ENCODE assay signal across 18 cellular contexts in the genomic region with DNA sequence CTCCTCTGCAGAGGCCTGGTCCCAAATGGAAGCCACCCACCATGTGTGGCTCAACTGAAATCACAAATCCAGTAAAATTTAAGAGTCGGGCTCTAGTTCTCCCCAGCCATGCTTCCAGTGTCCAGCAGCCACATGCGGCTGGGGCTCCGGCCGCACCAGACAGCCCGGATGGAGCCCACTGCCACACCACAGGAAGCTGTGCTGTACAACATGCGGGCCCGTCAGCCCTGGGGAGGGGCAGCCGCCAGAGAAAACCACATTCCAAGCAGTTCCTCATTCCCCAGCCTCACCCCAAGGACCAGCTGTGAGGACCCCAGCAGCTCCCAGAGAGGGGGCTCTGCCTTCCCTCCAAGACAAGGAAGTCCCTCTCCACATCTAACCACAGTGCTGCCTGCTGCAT.
A peak's percentile ranks its signal among the peaks of the same experiment; 100 is the strongest.
DNase-seq lines count a peak whose midpoint lies in the region; ATAC-seq and TF ChIP-seq lines count a peak whose summit lies in the region.
"Had no signal": no experiment of that assay in that cellular context is flagged by ENCODE, and none has a peak within 500 bp of the region (broad histone marks: within the 10 kb centered on the region; RNA-seq: fewer than 3 reads in every experiment).

No MANE protein-coding gene starts in this region.

- H3K27ac Mint-ChIP-seq in dendritic cell treated with granulocyte-macrophage colony-stimulating factor and Interleukin-4, amounts not matched to agents 40 ng/mL and 50 ng/mL, for 4 days = peak overlapping the region; percentile 52
- peak overlapping the region; percentile 0 for H3K27ac Mint-ChIP-seq in stimulated activated memory B cell treated with anti-CD40 and anti-IgM and Interleukin-4, amounts not matched to agents 10 μg/mL and 1 μg/mL and 100 μg/mL, for 72 hours
- H3K27ac Mint-ChIP-seq: nephron progenitor cell had no signal

- WGBS in lung, 2 donors = 32 to 52% methylated on average over 8 of the region's 8 CpGs

- peaks cover 82% of the 10 kb centered on the region for H3K36me3 Mint-ChIP-seq in dendritic cell treated with granulocyte-macrophage colony-stimulating factor and Interleukin-4, amounts not matched to agents 40 ng/mL and 50 ng/mL, for 4 days (ENCODE audit: low read depth)
- peaks cover 44% of the 10 kb centered on the region for H3K36me3 Mint-ChIP-seq in stimulated activated memory B cell treated with anti-CD40 and anti-IgM and Interleukin-4, amounts not matched to agents 10 μg/mL and 1 μg/mL and 100 μg/mL, for 72 hours

- no peaks in the 10 kb centered on the region for H3K27me3 ChIP-seq in lung (ENCODE audit: control insufficient read depth, insufficient read depth)
- H3K27me3 ChIP-seq: BE2C had no signal

- H3K9me3 Mint-ChIP-seq in dendritic cell treated with granulocyte-macrophage colony-stimulating factor and Interleukin-4, amounts not matched to agents 40 ng/mL and 50 ng/mL, for 4 days = no peaks in the 10 kb centered on the region
- no peaks in the 10 kb centered on the region for H3K9me3 Mint-ChIP-seq in stimulated activated memory B cell treated with anti-CD40 and anti-IgM and Interleukin-4, amounts not matched to agents 10 μg/mL and 1 μg/mL and 100 μg/mL, for 72 hours
- H3K9me3 Mint-ChIP-seq: activated naive CD8-positive, alpha-beta T cell treated with anti-CD3 and anti-CD28 coated beads, Interleukin-2, amount 50 U/mL, for 24 hours; activated T-cell treated with anti-CD3 and anti-CD28 coated beads, Interleukin-2, amount 50 U/mL, for 4 hours; HFFc6; nephron progenitor cell had no signal

- in situ Hi-C loops in KBM-7 (cut with MboI; ENCODE audit: low pct_unique_long_range_greater_than_20kb, low sequenced_read_pairs) = no loop called here

- no peak for TF ChIP-seq CTCF in lung (IDR thresholded peaks at IDR 0.05; ENCODE audit: control extremely low read depth, extremely low read depth)

- intact Hi-C loops in dendritic cell treated with granulocyte-macrophage colony-stimulating factor and Interleukin-4, amounts not matched to agents 40 ng/mL and 50 ng/mL, for 4 days (cut with micrococcal nuclease) = no loop called here

- H3K27me3 Mint-ChIP-seq in dendritic cell treated with granulocyte-macrophage colony-stimulating factor and Interleukin-4, amounts not matched to agents 40 ng/mL and 50 ng/mL, for 4 days = no peaks in the 10 kb centered on the region
- H3K27me3 Mint-ChIP-seq in stimulated activated memory B cell treated with anti-CD40 and anti-IgM and Interleukin-4, amounts not matched to agents 10 μg/mL and 1 μg/mL and 100 μg/mL, for 72 hours = no peaks in the 10 kb centered on the region
- H3K27me3 Mint-ChIP-seq: activated naive CD8-positive, alpha-beta T cell treated with anti-CD3 and anti-CD28 coated beads, Interleukin-2, amount 50 U/mL, for 24 hours had no signal

- peaks cover 0 to 47% of the 10 kb centered on the region in 2 donors for H3K36me3 ChIP-seq in lung (ENCODE audit: control insufficient read depth in 2 of 2, insufficient read depth in 2 of 2, low read length in 2 of 2)

- peaks cover 50% of the 10 kb centered on the region for H3K4me1 Mint-ChIP-seq in dendritic cell treated with granulocyte-macrophage colony-stimulating factor and Interleukin-4, amounts not matched to agents 40 ng/mL and 50 ng/mL, for 4 days (ENCODE audit: low read depth)
- peaks cover 9% of the 10 kb centered on the region for H3K4me1 Mint-ChIP-seq in stimulated activated memory B cell treated with anti-CD40 and anti-IgM and Interleukin-4, amounts not matched to agents 10 μg/mL and 1 μg/mL and 100 μg/mL, for 72 hours

- H3K27ac ChIP-seq in lung (ENCODE audit: low read depth in 1 of 2, low read length in 1 of 2) (peak overlapping the region in 1 of 2 donors; percentile 55), caudate nucleus (ENCODE audit: low read depth, low read length) (no peak overlapping the region)
- H3K27ac ChIP-seq: KMS-11 had no signal

- peaks cover 0 to 17% of the 10 kb centered on the region in 2 donors for H3K4me1 ChIP-seq in lung (ENCODE audit: control insufficient read depth in 2 of 2, insufficient read depth in 2 of 2, low read length in 2 of 2)

- peak overlapping the region; percentile 8 for H3K4me3 Mint-ChIP-seq in dendritic cell treated with granulocyte-macrophage colony-stimulating factor and Interleukin-4, amounts not matched to agents 40 ng/mL and 50 ng/mL, for 4 days
- no peak overlapping the region for H3K4me3 Mint-ChIP-seq in stimulated activated memory B cell treated with anti-CD40 and anti-IgM and Interleukin-4, amounts not matched to agents 10 μg/mL and 1 μg/mL and 100 μg/mL, for 72 hours
- H3K4me3 Mint-ChIP-seq: activated naive CD8-positive, alpha-beta T cell treated with anti-CD3 and anti-CD28 coated beads, Interleukin-2, amount 50 U/mL, for 24 hours; activated T-cell treated with anti-CD3 and anti-CD28 coated beads, Interleukin-2, amount 50 U/mL, for 4 hours; HFFc6; nephron progenitor cell had no signal

- H3K9me3 ChIP-seq in lung (ENCODE audit: control insufficient read depth in 2 of 2, insufficient read depth in 1 of 2, low read length in 1 of 2) = peaks cover 0 to 3% of the 10 kb centered on the region in 2 donors
- H3K9me3 ChIP-seq: BE2C had no signal

- H3K4me3 ChIP-seq in lung = no peak overlapping the region

- DNase-seq in KBM-7 (peak; percentile 94), lung (ENCODE audit: low spot score) (no peak), caudate nucleus (lab: John Stamatoyannopoulos, UW) (no peak), SW480 (ENCODE audit: low spot score) (no peak)
- DNase-seq: activated CD4-positive, alpha-beta T cell treated with anti-CD3 and anti-CD28 coated beads, Interleukin-2, amount 50 U/mL, for 4 hours; activated naive CD8-positive, alpha-beta T cell treated with anti-CD3 and anti-CD28 coated beads, Interleukin-2, amount 50 U/mL, for 24 hours; activated T-cell treated with anti-CD3 and anti-CD28 coated beads, Interleukin-2, amount 50 U/mL, for 4 hours; dermis blood vessel endothelial cell; HFFc6; hypothalamus; nephron progenitor cell; stimulated activated naive CD8-positive, alpha-beta T cell treated with anti-CD3 and anti-CD28 coated beads, Interleukin-15, Interleukin-2, amounts not matched to agents 100 U/mL and 50 U/mL, for 24 hours had no signal

- ATAC-seq in lung (ENCODE audit: insufficient read depth, low FRiP score) (peak; percentile 31), GM21717 (IDR thresholded peaks at IDR 0.05; ENCODE audit: unreplicated experiment) (no peak), GM21515 (IDR thresholded peaks at IDR 0.05; ENCODE audit: unreplicated experiment) (no peak)
- ATAC-seq in stimulated activated memory B cell treated with anti-CD40 and anti-IgM and Interleukin-4, amounts not matched to agents 10 μg/mL and 1 μg/mL and 100 μg/mL, for 72 hours = no peak
- ATAC-seq: activated naive CD8-positive, alpha-beta T cell treated with anti-CD3 and anti-CD28 coated beads, Interleukin-2, amount 50 U/mL, for 24 hours; activated T-cell treated with anti-CD3 and anti-CD28 coated beads, Interleukin-2, amount 50 U/mL, for 4 hours; stimulated activated naive CD8-positive, alpha-beta T cell treated with anti-CD3 and anti-CD28 coated beads, Interleukin-15, Interleukin-2, amounts not matched to agents 100 U/mL and 50 U/mL, for 24 hours had no signal
